Comparison of ENCODE assay signal across 1 cellular context in the genomic region with DNA sequence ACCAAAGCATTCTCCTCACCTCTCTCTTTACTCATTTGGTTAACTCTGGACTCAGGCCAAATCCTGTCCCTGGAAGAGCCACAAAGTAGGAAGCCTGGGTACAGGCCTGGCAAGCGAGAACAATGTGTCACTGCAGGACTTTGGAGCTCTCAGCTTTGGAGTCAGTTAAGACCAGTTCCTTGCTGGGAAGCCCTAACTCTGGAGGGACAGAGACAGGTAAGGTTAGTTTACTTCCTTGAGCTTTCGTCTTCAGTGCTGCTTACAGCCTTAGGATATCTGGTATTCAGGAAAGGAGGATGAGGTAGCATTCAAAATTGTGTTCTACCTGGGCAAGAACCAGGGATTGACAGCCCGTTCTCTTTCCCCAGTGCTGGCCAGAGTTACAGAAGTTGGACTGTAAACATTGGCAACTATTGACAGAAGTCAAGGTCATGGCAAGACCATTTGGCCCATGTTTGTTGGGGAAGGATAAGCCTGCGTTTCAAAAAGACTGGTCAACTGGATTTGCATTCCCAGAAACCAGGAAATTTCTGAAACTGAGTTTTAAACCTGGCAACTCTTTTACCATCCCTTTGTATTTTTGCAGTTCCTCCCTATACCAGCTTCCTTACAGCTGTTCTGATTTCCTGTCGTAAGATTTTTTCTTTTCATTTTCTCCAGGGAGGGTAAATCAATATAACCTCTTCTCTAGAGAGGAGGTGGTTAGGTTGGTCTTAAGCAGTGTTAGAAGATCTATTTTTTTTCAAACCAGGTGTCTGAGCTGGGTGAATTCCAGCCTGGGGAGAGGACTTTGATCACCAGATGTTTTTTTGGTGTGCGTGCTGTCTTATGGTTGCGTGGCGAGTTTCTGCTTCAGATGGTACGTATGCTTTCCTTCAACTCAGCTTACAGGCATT.
TF ChIP-seq lines count a peak whose summit lies in the region.

A gene with protein sequence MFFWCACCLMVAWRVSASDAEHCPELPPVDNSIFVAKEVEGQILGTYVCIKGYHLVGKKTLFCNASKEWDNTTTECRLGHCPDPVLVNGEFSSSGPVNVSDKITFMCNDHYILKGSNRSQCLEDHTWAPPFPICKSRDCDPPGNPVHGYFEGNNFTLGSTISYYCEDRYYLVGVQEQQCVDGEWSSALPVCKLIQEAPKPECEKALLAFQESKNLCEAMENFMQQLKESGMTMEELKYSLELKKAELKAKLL (plus strand): TSS at position 130 of the 896 bp plus-strand sequence. CDS start 672 bp downstream, at position 802.

TF ChIP-seq in HepG2, 621 proteins besides CTCF, POLR2A, EP300 and RAD21 (continued from another document and continues in another):
- TF ChIP-seq, protein P1, sequence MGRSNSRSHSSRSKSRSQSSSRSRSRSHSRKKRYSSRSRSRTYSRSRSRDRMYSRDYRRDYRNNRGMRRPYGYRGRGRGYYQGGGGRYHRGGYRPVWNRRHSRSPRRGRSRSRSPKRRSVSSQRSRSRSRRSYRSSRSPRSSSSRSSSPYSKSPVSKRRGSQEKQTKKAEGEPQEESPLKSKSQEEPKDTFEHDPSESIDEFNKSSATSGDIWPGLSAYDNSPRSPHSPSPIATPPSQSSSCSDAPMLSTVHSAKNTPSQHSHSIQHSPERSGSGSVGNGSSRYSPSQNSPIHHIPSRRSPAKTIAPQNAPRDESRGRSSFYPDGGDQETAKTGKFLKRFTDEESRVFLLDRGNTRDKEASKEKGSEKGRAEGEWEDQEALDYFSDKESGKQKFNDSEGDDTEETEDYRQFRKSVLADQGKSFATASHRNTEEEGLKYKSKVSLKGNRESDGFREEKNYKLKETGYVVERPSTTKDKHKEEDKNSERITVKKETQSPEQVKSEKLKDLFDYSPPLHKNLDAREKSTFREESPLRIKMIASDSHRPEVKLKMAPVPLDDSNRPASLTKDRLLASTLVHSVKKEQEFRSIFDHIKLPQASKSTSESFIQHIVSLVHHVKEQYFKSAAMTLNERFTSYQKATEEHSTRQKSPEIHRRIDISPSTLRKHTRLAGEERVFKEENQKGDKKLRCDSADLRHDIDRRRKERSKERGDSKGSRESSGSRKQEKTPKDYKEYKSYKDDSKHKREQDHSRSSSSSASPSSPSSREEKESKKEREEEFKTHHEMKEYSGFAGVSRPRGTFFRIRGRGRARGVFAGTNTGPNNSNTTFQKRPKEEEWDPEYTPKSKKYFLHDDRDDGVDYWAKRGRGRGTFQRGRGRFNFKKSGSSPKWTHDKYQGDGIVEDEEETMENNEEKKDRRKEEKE (IDR thresholded peaks at IDR 0.05) = no peak
- TF ChIP-seq ZNF607 (CRISPR knock-in tag; IDR thresholded peaks at IDR 0.05; ENCODE audit: borderline replicate concordance) (peak; percentile 19; the same call in 1 of the 2 replicates), KDM3A (CRISPR knock-in tag; IDR thresholded peaks at IDR 0.05; ENCODE audit: low read depth) (0 out of 2 replicates have a peak, but pooled peaks have one; percentile 26), AGO1 (IDR thresholded peaks at IDR 0.05; ENCODE audit: low read depth, low read length, poor library complexity, severe bottlenecking) (no peak), JUND (CRISPR knock-in tag; IDR thresholded peaks at IDR 0.05) (peak; percentile 49; the same call in 1 of the 2 replicates), CENPT (CRISPR knock-in tag; IDR thresholded peaks at IDR 0.05; ENCODE audit: low read depth) (no peak), ELF1 (CRISPR knock-in tag; IDR thresholded peaks at IDR 0.05) (peak; percentile 56), KDM1A (CRISPR knock-in tag; IDR thresholded peaks at IDR 0.05) (no peak), ZNF557 (CRISPR knock-in tag; IDR thresholded peaks at IDR 0.05) (no peak), KDM5B (CRISPR knock-in tag; IDR thresholded peaks at IDR 0.05; ENCODE audit: borderline replicate concordance) (no peak), BRCA1 (CRISPR knock-in tag; IDR thresholded peaks at IDR 0.05) (no peak), JARID2 (CRISPR knock-in tag; IDR thresholded peaks at IDR 0.05; ENCODE audit: insufficient replicate concordance) (no peak), ZNF720 (CRISPR knock-in tag; IDR thresholded peaks at IDR 0.05) (no peak), ZNF792 (CRISPR knock-in tag; IDR thresholded peaks at IDR 0.05) (0 out of 2 replicates have a peak, but pooled peaks have one; percentile 78), GATAD1 (CRISPR knock-in tag; IDR thresholded peaks at IDR 0.05) (peak; percentile 63), GZF1 (CRISPR knock-in tag; IDR thresholded peaks at IDR 0.05) (no peak), ZNF224 (CRISPR knock-in tag; IDR thresholded peaks at IDR 0.05) (no peak), ZNF543 (CRISPR knock-in tag; IDR thresholded peaks at IDR 0.05) (no peak), ATRX (CRISPR knock-in tag; IDR thresholded peaks at IDR 0.05; ENCODE audit: borderline replicate concordance) (no peak), DMAP1 (CRISPR knock-in tag; IDR thresholded peaks at IDR 0.05) (peak; percentile 75), FOXP1 (IDR thresholded peaks at IDR 0.05) (no peak), FOXP1 (CRISPR knock-in tag; IDR thresholded peaks at IDR 0.05) (peak; percentile 79), ZNF230 (CRISPR knock-in tag; IDR thresholded peaks at IDR 0.05) (no peak), GLI4 (CRISPR knock-in tag; IDR thresholded peaks at IDR 0.05; ENCODE audit: borderline replicate concordance) (peak; percentile 32; the same call in 1 of the 2 replicates), ZNF101 (CRISPR knock-in tag; IDR thresholded peaks at IDR 0.05; ENCODE audit: borderline replicate concordance, low read depth) (no peak), ZNF670 (CRISPR knock-in tag; IDR thresholded peaks at IDR 0.05; ENCODE audit: borderline replicate concordance) (no peak), PRPF4 (IDR thresholded peaks at IDR 0.05; ENCODE audit: low read depth, low read length, poor library complexity, severe bottlenecking) (no peak), NKX3-1 (CRISPR knock-in tag; IDR thresholded peaks at IDR 0.05) (no peak), ATAD3A (CRISPR knock-in tag; IDR thresholded peaks at IDR 0.05) (no peak), ZFP62 (CRISPR knock-in tag; IDR thresholded peaks at IDR 0.05) (no peak)
- TF ChIP-seq, protein P2, sequence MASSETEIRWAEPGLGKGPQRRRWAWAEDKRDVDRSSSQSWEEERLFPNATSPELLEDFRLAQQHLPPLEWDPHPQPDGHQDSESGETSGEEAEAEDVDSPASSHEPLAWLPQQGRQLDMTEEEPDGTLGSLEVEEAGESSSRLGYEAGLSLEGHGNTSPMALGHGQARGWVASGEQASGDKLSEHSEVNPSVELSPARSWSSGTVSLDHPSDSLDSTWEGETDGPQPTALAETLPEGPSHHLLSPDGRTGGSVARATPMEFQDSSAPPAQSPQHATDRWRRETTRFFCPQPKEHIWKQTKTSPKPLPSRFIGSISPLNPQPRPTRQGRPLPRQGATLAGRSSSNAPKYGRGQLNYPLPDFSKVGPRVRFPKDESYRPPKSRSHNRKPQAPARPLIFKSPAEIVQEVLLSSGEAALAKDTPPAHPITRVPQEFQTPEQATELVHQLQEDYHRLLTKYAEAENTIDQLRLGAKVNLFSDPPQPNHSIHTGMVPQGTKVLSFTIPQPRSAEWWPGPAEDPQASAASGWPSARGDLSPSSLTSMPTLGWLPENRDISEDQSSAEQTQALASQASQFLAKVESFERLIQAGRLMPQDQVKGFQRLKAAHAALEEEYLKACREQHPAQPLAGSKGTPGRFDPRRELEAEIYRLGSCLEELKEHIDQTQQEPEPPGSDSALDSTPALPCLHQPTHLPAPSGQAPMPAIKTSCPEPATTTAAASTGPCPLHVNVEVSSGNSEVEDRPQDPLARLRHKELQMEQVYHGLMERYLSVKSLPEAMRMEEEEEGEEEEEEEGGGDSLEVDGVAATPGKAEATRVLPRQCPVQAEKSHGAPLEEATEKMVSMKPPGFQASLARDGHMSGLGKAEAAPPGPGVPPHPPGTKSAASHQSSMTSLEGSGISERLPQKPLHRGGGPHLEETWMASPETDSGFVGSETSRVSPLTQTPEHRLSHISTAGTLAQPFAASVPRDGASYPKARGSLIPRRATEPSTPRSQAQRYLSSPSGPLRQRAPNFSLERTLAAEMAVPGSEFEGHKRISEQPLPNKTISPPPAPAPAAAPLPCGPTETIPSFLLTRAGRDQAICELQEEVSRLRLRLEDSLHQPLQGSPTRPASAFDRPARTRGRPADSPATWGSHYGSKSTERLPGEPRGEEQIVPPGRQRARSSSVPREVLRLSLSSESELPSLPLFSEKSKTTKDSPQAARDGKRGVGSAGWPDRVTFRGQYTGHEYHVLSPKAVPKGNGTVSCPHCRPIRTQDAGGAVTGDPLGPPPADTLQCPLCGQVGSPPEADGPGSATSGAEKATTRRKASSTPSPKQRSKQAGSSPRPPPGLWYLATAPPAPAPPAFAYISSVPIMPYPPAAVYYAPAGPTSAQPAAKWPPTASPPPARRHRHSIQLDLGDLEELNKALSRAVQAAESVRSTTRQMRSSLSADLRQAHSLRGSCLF (CRISPR knock-in tag; IDR thresholded peaks at IDR 0.05; ENCODE audit: borderline replicate concordance) = no peak
- TF ChIP-seq, protein P3, sequence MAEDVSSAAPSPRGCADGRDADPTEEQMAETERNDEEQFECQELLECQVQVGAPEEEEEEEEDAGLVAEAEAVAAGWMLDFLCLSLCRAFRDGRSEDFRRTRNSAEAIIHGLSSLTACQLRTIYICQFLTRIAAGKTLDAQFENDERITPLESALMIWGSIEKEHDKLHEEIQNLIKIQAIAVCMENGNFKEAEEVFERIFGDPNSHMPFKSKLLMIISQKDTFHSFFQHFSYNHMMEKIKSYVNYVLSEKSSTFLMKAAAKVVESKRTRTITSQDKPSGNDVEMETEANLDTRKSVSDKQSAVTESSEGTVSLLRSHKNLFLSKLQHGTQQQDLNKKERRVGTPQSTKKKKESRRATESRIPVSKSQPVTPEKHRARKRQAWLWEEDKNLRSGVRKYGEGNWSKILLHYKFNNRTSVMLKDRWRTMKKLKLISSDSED (CRISPR knock-in tag; IDR thresholded peaks at IDR 0.05) = no peak
- TF ChIP-seq, protein P4, sequence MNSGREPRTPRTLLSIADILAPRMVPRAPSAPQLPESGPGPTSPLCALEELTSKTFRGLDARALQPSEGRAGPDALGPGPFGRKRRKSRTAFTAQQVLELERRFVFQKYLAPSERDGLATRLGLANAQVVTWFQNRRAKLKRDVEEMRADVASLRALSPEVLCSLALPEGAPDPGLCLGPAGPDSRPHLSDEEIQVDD (CRISPR knock-in tag; IDR thresholded peaks at IDR 0.05; ENCODE audit: borderline replicate concordance) = no peak
- TF ChIP-seq, protein P5, sequence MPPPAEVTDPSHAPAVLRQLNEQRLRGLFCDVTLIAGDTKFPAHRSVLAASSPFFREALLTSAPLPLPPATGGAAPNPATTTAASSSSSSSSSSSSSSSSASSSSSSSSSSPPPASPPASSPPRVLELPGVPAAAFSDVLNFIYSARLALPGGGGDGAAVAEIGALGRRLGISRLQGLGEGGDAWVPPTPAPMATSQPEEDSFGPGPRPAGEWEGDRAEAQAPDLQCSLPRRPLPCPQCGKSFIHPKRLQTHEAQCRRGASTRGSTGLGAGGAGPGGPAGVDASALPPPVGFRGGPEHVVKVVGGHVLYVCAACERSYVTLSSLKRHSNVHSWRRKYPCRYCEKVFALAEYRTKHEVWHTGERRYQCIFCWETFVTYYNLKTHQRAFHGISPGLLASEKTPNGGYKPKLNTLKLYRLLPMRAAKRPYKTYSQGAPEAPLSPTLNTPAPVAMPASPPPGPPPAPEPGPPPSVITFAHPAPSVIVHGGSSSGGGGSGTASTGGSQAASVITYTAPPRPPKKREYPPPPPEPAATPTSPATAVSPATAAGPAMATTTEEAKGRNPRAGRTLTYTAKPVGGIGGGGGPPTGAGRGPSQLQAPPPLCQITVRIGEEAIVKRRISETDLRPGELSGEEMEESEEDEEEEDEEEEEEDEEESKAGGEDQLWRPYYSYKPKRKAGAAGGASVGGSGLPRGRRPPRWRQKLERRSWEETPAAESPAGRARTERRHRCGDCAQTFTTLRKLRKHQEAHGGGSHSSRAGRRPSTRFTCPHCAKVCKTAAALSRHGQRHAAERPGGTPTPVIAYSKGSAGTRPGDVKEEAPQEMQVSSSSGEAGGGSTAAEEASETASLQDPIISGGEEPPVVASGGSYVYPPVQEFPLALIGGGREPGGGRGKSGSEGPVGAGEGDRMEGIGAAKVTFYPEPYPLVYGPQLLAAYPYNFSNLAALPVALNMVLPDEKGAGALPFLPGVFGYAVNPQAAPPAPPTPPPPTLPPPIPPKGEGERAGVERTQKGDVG (CRISPR knock-in tag; IDR thresholded peaks at IDR 0.05; ENCODE audit: borderline replicate concordance) = no peak
- TF ChIP-seq, protein P6, sequence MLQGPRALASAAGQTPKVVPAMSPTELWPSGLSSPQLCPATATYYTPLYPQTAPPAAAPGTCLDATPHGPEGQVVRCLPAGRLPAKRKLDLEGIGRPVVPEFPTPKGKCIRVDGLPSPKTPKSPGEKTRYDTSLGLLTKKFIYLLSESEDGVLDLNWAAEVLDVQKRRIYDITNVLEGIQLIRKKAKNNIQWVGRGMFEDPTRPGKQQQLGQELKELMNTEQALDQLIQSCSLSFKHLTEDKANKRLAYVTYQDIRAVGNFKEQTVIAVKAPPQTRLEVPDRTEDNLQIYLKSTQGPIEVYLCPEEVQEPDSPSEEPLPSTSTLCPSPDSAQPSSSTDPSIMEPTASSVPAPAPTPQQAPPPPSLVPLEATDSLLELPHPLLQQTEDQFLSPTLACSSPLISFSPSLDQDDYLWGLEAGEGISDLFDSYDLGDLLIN (CRISPR knock-in tag; IDR thresholded peaks at IDR 0.05; ENCODE audit: borderline replicate concordance) = no peak
- TF ChIP-seq, protein P7, sequence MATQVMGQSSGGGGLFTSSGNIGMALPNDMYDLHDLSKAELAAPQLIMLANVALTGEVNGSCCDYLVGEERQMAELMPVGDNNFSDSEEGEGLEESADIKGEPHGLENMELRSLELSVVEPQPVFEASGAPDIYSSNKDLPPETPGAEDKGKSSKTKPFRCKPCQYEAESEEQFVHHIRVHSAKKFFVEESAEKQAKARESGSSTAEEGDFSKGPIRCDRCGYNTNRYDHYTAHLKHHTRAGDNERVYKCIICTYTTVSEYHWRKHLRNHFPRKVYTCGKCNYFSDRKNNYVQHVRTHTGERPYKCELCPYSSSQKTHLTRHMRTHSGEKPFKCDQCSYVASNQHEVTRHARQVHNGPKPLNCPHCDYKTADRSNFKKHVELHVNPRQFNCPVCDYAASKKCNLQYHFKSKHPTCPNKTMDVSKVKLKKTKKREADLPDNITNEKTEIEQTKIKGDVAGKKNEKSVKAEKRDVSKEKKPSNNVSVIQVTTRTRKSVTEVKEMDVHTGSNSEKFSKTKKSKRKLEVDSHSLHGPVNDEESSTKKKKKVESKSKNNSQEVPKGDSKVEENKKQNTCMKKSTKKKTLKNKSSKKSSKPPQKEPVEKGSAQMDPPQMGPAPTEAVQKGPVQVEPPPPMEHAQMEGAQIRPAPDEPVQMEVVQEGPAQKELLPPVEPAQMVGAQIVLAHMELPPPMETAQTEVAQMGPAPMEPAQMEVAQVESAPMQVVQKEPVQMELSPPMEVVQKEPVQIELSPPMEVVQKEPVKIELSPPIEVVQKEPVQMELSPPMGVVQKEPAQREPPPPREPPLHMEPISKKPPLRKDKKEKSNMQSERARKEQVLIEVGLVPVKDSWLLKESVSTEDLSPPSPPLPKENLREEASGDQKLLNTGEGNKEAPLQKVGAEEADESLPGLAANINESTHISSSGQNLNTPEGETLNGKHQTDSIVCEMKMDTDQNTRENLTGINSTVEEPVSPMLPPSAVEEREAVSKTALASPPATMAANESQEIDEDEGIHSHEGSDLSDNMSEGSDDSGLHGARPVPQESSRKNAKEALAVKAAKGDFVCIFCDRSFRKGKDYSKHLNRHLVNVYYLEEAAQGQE (IDR thresholded peaks at IDR 0.05; ENCODE audit: borderline replicate concordance in 1 of 2, low read depth in 1 of 2, low read length in 2 of 2) = peak in 1 of 2 experiments; percentile 65; a peak in 1 of 4 replicates
- TF ChIP-seq, protein P8, sequence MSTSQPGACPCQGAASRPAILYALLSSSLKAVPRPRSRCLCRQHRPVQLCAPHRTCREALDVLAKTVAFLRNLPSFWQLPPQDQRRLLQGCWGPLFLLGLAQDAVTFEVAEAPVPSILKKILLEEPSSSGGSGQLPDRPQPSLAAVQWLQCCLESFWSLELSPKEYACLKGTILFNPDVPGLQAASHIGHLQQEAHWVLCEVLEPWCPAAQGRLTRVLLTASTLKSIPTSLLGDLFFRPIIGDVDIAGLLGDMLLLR (CRISPR knock-in tag; IDR thresholded peaks at IDR 0.05) = no peak
